21 cellular contexts compared by ENCODE assay signal in the genomic region with DNA sequence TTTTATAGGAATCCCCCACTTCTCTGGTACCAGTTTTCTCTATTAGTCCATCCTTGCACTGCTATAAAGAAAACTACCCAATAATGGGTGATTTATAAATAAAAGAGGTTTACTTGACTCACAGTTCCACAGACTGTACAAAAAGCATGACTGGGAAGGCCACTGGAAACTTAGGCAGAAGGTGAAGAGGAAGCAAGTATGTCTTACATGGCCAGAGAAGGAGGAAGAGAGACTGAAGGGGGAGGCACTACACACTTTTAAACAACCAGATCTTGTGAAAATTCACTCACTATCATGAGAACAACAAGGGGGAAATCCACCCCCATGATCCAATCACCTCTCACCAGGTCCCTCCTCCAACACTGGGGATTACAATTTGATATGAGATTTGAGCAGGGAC.
"Had no signal": no experiment of that assay in that cellular context is flagged by ENCODE, and none has a peak within 500 bp of the region (broad histone marks: within the 10 kb centered on the region; RNA-seq: fewer than 3 reads in every experiment).

No MANE protein-coding gene starts in this region.

- ATAC-seq: effector memory CD8-positive, alpha-beta T cell; foreskin keratinocyte; left cardiac atrium; lower lobe of right lung; naive thymus-derived CD8-positive, alpha-beta T cell; sciatic nerve had no signal

- H3K27me3 ChIP-seq: foreskin keratinocyte, hepatocyte, stomach, transverse colon had no signal

- H3K4me2 ChIP-seq: hepatocyte had no signal

- H3K27ac Mint-ChIP-seq: effector memory CD8-positive, alpha-beta T cell had no signal

- DNase-seq: effector memory CD8-positive, alpha-beta T cell; foreskin keratinocyte; kidney; left cardiac atrium; left ventricle myocardium inferior; lower lobe of right lung; mesenchymal stem cell; naive thymus-derived CD8-positive, alpha-beta T cell; posterior cingulate gyrus; spleen; stimulated activated CD4-positive, alpha-beta T cell treated with anti-CD3 and anti-CD28 coated beads, Interleukin-15, amount 100 ng/mL, for 24 hours; stimulated activated CD4-positive, alpha-beta T cell treated with anti-CD3 and anti-CD28 coated beads, Interleukin-1b, Interleukin-23, amount 100 ng/mL, for 48 hours; stimulated activated CD4-positive, alpha-beta T cell treated with anti-CD3 and anti-CD28 coated beads, Interleukin-4, amount 100 ng/mL, for 24 hours; stimulated activated naive CD4-positive, alpha-beta T cell; stomach; substantia nigra; transverse colon had no signal

- H3K79me2 ChIP-seq: hepatocyte had no signal

- FAIRE-seq: kidney had no signal

- H3K4me1 ChIP-seq: foreskin keratinocyte, left ventricle myocardium inferior, lower lobe of right lung, stomach, transverse colon had no signal

- H2AFZ ChIP-seq: hepatocyte had no signal

- H3K4me1 Mint-ChIP-seq: neural crest cell had no signal

- H3K27ac ChIP-seq: foreskin keratinocyte, hepatocyte, left ventricle myocardium inferior, lower lobe of right lung, spleen, stomach, thoracic aorta, transverse colon had no signal

- H3K4me3 Mint-ChIP-seq: effector memory CD8-positive, alpha-beta T cell; naive thymus-derived CD8-positive, alpha-beta T cell; neural crest cell had no signal

- H3K36me3 ChIP-seq: left ventricle myocardium inferior, lower lobe of right lung, spleen, stomach, thoracic aorta, transverse colon had no signal

- H3K4me3 ChIP-seq: hepatocyte, left ventricle myocardium inferior, lower lobe of right lung, spleen, stomach, thoracic aorta, transverse colon had no signal
